Comparison of ENCODE assay signal across 17 cellular contexts in the genomic region with DNA sequence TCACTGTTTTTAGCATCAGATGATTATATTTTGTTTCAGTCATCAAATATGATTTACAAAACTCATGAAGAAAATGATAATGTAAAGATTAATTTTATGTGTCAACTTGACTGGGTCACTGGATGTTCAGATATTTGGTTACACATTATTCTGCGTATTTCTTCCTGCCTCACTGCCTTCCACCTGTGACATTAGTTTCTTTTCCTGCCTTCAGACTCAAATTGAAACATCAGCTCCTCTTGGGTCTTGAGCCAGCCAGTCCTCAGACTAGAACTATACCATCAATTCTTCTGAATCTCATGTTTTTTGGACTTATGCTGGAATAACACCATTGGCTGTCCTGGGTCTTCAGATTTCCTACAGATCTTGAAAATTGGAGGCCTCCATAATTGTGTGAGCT.
DNase-seq lines count a peak whose midpoint lies in the region; ATAC-seq, FAIRE-seq and TF ChIP-seq lines count a peak whose summit lies in the region.
"Had no signal": no experiment of that assay in that cellular context is flagged by ENCODE, and none has a peak within 500 bp of the region (broad histone marks: within the 10 kb centered on the region; RNA-seq: fewer than 3 reads in every experiment).

No MANE protein-coding gene starts in this region.

- peak; percentile 82 for ATAC-seq in GM19397 (IDR thresholded peaks at IDR 0.05; ENCODE audit: unreplicated experiment)
- peak; percentile 80 for ATAC-seq in HG02610 (IDR thresholded peaks at IDR 0.05; ENCODE audit: unreplicated experiment)
- ATAC-seq in HG03139 (IDR thresholded peaks at IDR 0.05; ENCODE audit: unreplicated experiment) = peak; percentile 80
- ATAC-seq in left lung = no peak
- ATAC-seq: K562 had no signal

- TF ChIP-seq CTCF in suprapubic skin (IDR thresholded peaks at IDR 0.05) (no peak), left lung (IDR thresholded peaks at IDR 0.05) (no peak)

- H3K36me3 ChIP-seq in suprapubic skin = no peaks in the 10 kb centered on the region
- H3K36me3 ChIP-seq in left lung = no peaks in the 10 kb centered on the region
- H3K36me3 ChIP-seq: sigmoid colon, transverse colon had no signal

- peak; percentile 42 for FAIRE-seq in GM12892 (lab: Jason Lieb, UNC)
- FAIRE-seq: K562 had no signal

- no peak overlapping the region for H3K27ac ChIP-seq in suprapubic skin
- H3K27ac ChIP-seq in left lung = no peak overlapping the region
- H3K27ac ChIP-seq: sigmoid colon, transverse colon had no signal

- H3K4me1 ChIP-seq in suprapubic skin = no peaks in the 10 kb centered on the region
- H3K4me1 ChIP-seq in left lung = no peaks in the 10 kb centered on the region
- H3K4me1 ChIP-seq: transverse colon had no signal

- TF ChIP-seq EP300 in suprapubic skin (IDR thresholded peaks at IDR 0.05) = no peak

- no peak overlapping the region for H3K4me3 ChIP-seq in suprapubic skin
- H3K4me3 ChIP-seq in left lung = no peak overlapping the region
- H3K4me3 ChIP-seq: GM23338, K562, sigmoid colon, transverse colon had no signal

- no peaks in the 10 kb centered on the region for H3K9me3 ChIP-seq in suprapubic skin
- peaks cover 0 to 7% of the 10 kb centered on the region in 2 donors for H3K9me3 ChIP-seq in left lung
- H3K9me3 ChIP-seq: sigmoid colon, transverse colon had no signal

- intact Hi-C loops in left lung (cut with DNase I) = no loop called here

- WGBS in suprapubic skin = 88% methylated on average over 1 of the region's 1 CpG

- no peaks in the 10 kb centered on the region for H3K27me3 ChIP-seq in suprapubic skin
- H3K27me3 ChIP-seq in left lung = no peaks in the 10 kb centered on the region
- H3K27me3 ChIP-seq: sigmoid colon, transverse colon had no signal

- TF ChIP-seq POLR2A in GM12892 (IDR thresholded peaks at IDR 0.05; ENCODE audit: low read depth, low read length) = no peak
- TF ChIP-seq POLR2A in suprapubic skin (IDR thresholded peaks at IDR 0.05) = no peak

- DNase-seq in GM12892 (ENCODE audit: insufficient read length) = no peak
- DNase-seq in suprapubic skin (ENCODE audit: low spot score in 2 of 2) = no peak
- DNase-seq in midbrain (lab: John Stamatoyannopoulos, UW) = no peak
- no peak for DNase-seq in left lung
- no peak for DNase-seq in NCI-H1092 treated with DMSO at 0.1 percent for 48 hours (lab: John Stamatoyannopoulos, UW)
- DNase-seq: activated CD4-positive, alpha-beta T cell treated with anti-CD3 and anti-CD28 coated beads, Interleukin-2, amount 50 U/mL, for 4 hours; mesenchymal stem cell; NCI-H1417; NCI-H2227 treated with DMSO at 0.1 percent for 48 hours; sigmoid colon; stimulated activated CD4-positive, alpha-beta T cell treated with anti-CD3 and anti-CD28 coated beads, Interleukin-2, amount 100 ng/mL, for 48 hours; transverse colon had no signal
